Comparison of ENCODE assay signal across 1 cellular context in genomic region chr12:92445253-92446081, GRCh38.
TF ChIP-seq lines count a peak whose summit lies in the region.

No MANE protein-coding gene starts in this region.

TF ChIP-seq in GM12878, 131 proteins besides CTCF, POLR2A, EP300 and RAD21 (continued from another document):
- TF ChIP-seq SMC3 (IDR thresholded peaks at IDR 0.05; ENCODE audit: borderline replicate concordance, low read length): peak; percentile 37; the same call in 1 of the 2 replicates
- no peak for TF ChIP-seq NR2C2 (IDR thresholded peaks at IDR 0.05; ENCODE audit: borderline replicate concordance, control insufficient read depth, insufficient read length, low read depth)
- no peak for TF ChIP-seq POLR2AphosphoS2 (IDR thresholded peaks at IDR 0.05; ENCODE audit: low read depth, low read length)
- TF ChIP-seq ZNF622 (IDR thresholded peaks at IDR 0.05): no peak
- TF ChIP-seq EGR1 (IDR thresholded peaks at IDR 0.05; ENCODE audit: borderline replicate concordance in 1 of 2, low read depth in 2 of 2, low read length in 2 of 2): no peak; a peak in 1 of 3 replicates
- no peak for TF ChIP-seq SREBF1 (IDR thresholded peaks at IDR 0.05; ENCODE audit: low read length)
- TF ChIP-seq FOXM1 (IDR thresholded peaks at IDR 0.05; ENCODE audit: low read depth, low read length): peak; percentile 53; the same call in 1 of the 2 replicates
- TF ChIP-seq MEF2A (IDR thresholded peaks at IDR 0.05; ENCODE audit: insufficient read depth, low read depth, low read length): peak; percentile 85
- peak; percentile 11; the same call in 1 of the 2 replicates for TF ChIP-seq ZNF207 (IDR thresholded peaks at IDR 0.05; ENCODE audit: borderline replicate concordance)
- TF ChIP-seq FOS (IDR thresholded peaks at IDR 0.05; ENCODE audit: borderline replicate concordance, extremely low read depth, insufficient read length): no peak
- peak; percentile 87 for TF ChIP-seq ZBED1 (IDR thresholded peaks at IDR 0.05; ENCODE audit: borderline replicate concordance)
- no peak for TF ChIP-seq HDAC6 (IDR thresholded peaks at IDR 0.05; ENCODE audit: unreplicated experiment)
- no peak for TF ChIP-seq NR2C1 (IDR thresholded peaks at IDR 0.05)
- no peak for TF ChIP-seq MXI1 (IDR thresholded peaks at IDR 0.05; ENCODE audit: low read depth, low read length)
- peak; percentile 96 for TF ChIP-seq TCF12 (IDR thresholded peaks at IDR 0.05; ENCODE audit: low read depth, low read length)
- no peak for TF ChIP-seq STAT1 (conservative IDR thresholded peaks at IDR 0.05)
